ENCODE assay signal across 1 cellular context in the genomic region with DNA sequence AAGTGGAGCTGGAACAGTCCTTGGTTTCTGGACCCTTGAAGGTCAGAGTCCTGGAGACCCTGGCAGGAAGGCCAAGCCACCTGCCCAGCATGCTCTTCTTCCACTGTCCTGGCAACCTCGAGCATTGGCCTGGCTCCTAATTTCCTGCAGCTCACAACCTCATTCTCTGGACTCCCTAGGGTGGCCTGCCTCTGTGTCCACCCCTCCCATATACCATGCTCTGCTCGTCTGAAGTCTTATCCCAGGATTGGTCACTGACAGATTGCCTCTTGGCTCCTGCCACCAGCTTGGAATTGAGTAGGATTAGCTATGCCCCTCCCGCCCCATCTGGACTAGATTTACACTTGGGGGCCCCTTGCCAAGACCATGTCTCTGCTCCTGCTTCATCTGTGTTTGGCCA.
TF ChIP-seq lines count a peak whose summit lies in the region.

No MANE protein-coding gene starts in this region.

TF ChIP-seq in SK-N-SH, 30 proteins besides CTCF, POLR2A, EP300 and RAD21 (continued from another document):
- TF ChIP-seq, protein P1, sequence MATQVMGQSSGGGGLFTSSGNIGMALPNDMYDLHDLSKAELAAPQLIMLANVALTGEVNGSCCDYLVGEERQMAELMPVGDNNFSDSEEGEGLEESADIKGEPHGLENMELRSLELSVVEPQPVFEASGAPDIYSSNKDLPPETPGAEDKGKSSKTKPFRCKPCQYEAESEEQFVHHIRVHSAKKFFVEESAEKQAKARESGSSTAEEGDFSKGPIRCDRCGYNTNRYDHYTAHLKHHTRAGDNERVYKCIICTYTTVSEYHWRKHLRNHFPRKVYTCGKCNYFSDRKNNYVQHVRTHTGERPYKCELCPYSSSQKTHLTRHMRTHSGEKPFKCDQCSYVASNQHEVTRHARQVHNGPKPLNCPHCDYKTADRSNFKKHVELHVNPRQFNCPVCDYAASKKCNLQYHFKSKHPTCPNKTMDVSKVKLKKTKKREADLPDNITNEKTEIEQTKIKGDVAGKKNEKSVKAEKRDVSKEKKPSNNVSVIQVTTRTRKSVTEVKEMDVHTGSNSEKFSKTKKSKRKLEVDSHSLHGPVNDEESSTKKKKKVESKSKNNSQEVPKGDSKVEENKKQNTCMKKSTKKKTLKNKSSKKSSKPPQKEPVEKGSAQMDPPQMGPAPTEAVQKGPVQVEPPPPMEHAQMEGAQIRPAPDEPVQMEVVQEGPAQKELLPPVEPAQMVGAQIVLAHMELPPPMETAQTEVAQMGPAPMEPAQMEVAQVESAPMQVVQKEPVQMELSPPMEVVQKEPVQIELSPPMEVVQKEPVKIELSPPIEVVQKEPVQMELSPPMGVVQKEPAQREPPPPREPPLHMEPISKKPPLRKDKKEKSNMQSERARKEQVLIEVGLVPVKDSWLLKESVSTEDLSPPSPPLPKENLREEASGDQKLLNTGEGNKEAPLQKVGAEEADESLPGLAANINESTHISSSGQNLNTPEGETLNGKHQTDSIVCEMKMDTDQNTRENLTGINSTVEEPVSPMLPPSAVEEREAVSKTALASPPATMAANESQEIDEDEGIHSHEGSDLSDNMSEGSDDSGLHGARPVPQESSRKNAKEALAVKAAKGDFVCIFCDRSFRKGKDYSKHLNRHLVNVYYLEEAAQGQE (IDR thresholded peaks at IDR 0.05; ENCODE audit: low read depth, low read length): no peak
- TF ChIP-seq, protein P2, sequence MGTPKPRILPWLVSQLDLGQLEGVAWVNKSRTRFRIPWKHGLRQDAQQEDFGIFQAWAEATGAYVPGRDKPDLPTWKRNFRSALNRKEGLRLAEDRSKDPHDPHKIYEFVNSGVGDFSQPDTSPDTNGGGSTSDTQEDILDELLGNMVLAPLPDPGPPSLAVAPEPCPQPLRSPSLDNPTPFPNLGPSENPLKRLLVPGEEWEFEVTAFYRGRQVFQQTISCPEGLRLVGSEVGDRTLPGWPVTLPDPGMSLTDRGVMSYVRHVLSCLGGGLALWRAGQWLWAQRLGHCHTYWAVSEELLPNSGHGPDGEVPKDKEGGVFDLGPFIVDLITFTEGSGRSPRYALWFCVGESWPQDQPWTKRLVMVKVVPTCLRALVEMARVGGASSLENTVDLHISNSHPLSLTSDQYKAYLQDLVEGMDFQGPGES (IDR thresholded peaks at IDR 0.05; ENCODE audit: low read depth, low read length): no peak
- TF ChIP-seq MEF2A (IDR thresholded peaks at IDR 0.05; ENCODE audit: borderline replicate concordance, low read depth): no peak
- TF ChIP-seq, protein P3, sequence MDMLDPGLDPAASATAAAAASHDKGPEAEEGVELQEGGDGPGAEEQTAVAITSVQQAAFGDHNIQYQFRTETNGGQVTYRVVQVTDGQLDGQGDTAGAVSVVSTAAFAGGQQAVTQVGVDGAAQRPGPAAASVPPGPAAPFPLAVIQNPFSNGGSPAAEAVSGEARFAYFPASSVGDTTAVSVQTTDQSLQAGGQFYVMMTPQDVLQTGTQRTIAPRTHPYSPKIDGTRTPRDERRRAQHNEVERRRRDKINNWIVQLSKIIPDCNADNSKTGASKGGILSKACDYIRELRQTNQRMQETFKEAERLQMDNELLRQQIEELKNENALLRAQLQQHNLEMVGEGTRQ (IDR thresholded peaks at IDR 0.05; ENCODE audit: borderline replicate concordance, low read depth, low read length): no peak
- no peak for TF ChIP-seq NFIC (IDR thresholded peaks at IDR 0.05; ENCODE audit: borderline replicate concordance)
- TF ChIP-seq, protein P4, sequence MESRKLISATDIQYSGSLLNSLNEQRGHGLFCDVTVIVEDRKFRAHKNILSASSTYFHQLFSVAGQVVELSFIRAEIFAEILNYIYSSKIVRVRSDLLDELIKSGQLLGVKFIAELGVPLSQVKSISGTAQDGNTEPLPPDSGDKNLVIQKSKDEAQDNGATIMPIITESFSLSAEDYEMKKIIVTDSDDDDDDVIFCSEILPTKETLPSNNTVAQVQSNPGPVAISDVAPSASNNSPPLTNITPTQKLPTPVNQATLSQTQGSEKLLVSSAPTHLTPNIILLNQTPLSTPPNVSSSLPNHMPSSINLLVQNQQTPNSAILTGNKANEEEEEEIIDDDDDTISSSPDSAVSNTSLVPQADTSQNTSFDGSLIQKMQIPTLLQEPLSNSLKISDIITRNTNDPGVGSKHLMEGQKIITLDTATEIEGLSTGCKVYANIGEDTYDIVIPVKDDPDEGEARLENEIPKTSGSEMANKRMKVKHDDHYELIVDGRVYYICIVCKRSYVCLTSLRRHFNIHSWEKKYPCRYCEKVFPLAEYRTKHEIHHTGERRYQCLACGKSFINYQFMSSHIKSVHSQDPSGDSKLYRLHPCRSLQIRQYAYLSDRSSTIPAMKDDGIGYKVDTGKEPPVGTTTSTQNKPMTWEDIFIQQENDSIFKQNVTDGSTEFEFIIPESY (IDR thresholded peaks at IDR 0.05; ENCODE audit: borderline replicate concordance, low read depth): no peak
- no peak for TF ChIP-seq EZH2phosphoT487 (IDR thresholded peaks at IDR 0.05; ENCODE audit: borderline replicate concordance, low read depth)
- no peak for TF ChIP-seq TEAD4 (IDR thresholded peaks at IDR 0.05; ENCODE audit: borderline replicate concordance, insufficient read depth)
- TF ChIP-seq GATA2 (CRISPR knock-in tag; IDR thresholded peaks at IDR 0.05): no peak
- TF ChIP-seq ELF1 (IDR thresholded peaks at IDR 0.05): no peak
- TF ChIP-seq, protein P5, sequence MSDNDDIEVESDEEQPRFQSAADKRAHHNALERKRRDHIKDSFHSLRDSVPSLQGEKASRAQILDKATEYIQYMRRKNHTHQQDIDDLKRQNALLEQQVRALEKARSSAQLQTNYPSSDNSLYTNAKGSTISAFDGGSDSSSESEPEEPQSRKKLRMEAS (IDR thresholded peaks at IDR 0.05; ENCODE audit: low read depth): no peak
- TF ChIP-seq MXI1 (IDR thresholded peaks at IDR 0.05; ENCODE audit: low read depth, low read length): no peak
- TF ChIP-seq SMC3 (IDR thresholded peaks at IDR 0.05; ENCODE audit: low read depth, low read length): no peak
- TF ChIP-seq, protein P6, sequence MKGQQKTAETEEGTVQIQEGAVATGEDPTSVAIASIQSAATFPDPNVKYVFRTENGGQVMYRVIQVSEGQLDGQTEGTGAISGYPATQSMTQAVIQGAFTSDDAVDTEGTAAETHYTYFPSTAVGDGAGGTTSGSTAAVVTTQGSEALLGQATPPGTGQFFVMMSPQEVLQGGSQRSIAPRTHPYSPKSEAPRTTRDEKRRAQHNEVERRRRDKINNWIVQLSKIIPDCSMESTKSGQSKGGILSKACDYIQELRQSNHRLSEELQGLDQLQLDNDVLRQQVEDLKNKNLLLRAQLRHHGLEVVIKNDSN (IDR thresholded peaks at IDR 0.05; ENCODE audit: borderline replicate concordance, low read depth): no peak
- no peak for TF ChIP-seq SIN3A (IDR thresholded peaks at IDR 0.05; ENCODE audit: borderline replicate concordance, low read depth, low read length)
TF ChIP-seq in SK-N-SH: peak in this region for 0.
